In the genomic region with DNA sequence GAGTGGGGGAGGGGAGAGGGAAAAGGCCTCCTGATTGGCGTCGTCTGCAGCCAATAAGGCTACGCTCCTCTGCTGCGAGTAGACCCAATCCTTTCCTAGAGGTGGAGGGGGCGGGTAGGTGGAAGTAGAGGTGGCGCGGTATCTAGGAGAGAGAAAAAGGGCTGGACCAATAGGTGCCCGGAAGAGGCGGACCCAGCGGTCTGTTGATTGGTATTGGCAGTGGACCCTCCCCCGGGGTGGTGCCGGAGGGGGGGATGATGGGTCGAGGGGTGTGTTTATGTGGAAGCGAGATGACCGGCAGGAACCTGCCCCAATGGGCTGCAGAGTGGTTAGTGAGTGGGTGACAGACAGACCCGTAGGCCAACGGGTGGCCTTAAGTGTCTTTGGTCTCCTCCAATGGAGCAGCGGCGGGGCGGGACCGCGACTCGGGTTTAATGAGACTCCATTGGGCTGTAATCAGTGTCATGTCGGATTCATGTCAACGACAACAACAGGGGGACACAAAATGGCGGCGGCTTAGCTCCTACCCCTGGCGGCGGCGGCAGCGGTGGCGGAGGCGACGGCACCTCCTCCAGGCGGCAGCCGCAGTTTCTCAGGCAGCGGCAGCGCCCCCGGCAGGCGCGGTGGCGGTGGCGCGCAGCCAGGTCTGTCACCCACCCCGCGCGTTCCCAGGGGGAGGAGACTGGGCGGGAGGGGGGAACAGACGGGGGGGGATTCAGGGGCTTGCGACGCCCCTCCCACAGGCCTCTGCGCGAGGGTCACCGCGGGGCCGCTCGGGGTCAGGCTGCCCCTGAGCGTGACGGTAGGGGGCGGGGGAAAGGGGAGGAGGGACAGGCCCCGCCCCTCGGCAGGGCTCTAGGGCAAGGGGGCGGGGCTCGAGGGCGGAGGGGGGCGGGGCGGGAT, we compare ENCODE assay signal across 8 cellular contexts. TPM values are rescaled to one million over a fixed set of nuclear protein-coding genes. Genes with fewer than 3 reads are reported as not detected.
DNase-seq lines count a peak whose midpoint lies in the region; ATAC-seq and TF ChIP-seq lines count a peak whose summit lies in the region.

A gene (plus strand): TSS at position 459 of the 903 bp plus-strand sequence. CDS start 16,258 bp downstream, outside the sequence.

- no peaks in the 10 kb centered on the region for H3K27me3 ChIP-seq in mononuclear cell (ENCODE audit: insufficient read depth, low read length)

- peaks cover 19 to 26% (median 26%) of the 10 kb centered on the region in 3 donors for H3K4me1 Mint-ChIP-seq in IgD-negative memory B cell

- peaks cover 39% of the 10 kb centered on the region for H3K4me1 ChIP-seq in mononuclear cell (ENCODE audit: insufficient read depth, low read length)

- peaks cover 1% of the 10 kb centered on the region for H3K36me3 Mint-ChIP-seq in IgD-negative memory B cell

- DNase-seq in DMS153 treated with DMSO at 0.1 percent for 48 hours (lab: John Stamatoyannopoulos, UW; ENCODE audit: unreplicated experiment) (peak; percentile 99), OCI-M2 (lab: John Stamatoyannopoulos, UW; ENCODE audit: unreplicated experiment) (peak; percentile 99), activated T-cell treated with anti-CD3 and anti-CD28 coated beads for 4 hours (peak; percentile 100), epithelial cell of esophagus (ENCODE audit: low read depth) (peak; percentile 100)
- DNase-seq in stimulated activated CD8-positive, alpha-beta memory T cell treated with anti-CD3 and anti-CD28 coated beads, Interleukin-4, amount 100 ng/mL, for 1 hour (ENCODE audit: low read depth in 2 of 2, low spot score in 1 of 2) = peak; percentile 98 to 99

- peak within 1 kb of the TSS; percentile 92 to 99 (median 96) for H3K27ac Mint-ChIP-seq in IgD-negative memory B cell

- no peaks in the 10 kb centered on the region for H3K27me3 Mint-ChIP-seq in IgD-negative memory B cell

- H3K4me3 Mint-ChIP-seq in IgD-negative memory B cell = peak within 1 kb of the TSS; percentile 89 to 98 (median 95)

- peak within 1 kb of the TSS; percentile 77 for H3K4me3 ChIP-seq in epithelial cell of esophagus (ENCODE audit: low read length)
- peak within 1 kb of the TSS; percentile 77 for H3K4me3 ChIP-seq in mononuclear cell (ENCODE audit: low read length)

- peak; percentile 86 for ATAC-seq in GM21529 (IDR thresholded peaks at IDR 0.05; ENCODE audit: unreplicated experiment)

- no peaks in the 10 kb centered on the region for H3K9me3 ChIP-seq in mononuclear cell (ENCODE audit: low read depth, low read length)

- TF ChIP-seq CTCF in epithelial cell of esophagus (IDR thresholded peaks at IDR 0.05; ENCODE audit: insufficient read depth, low read depth, low read length, missing control alignments) = peak; percentile 9

- H3K9me3 Mint-ChIP-seq in IgD-negative memory B cell = no peaks in the 10 kb centered on the region

RNA-seq across cellular contexts. Expression of the gene that starts here (rescaled TPM):
- 27.1 TPM for polyA plus RNA-seq in IgD-negative memory B cell
- total RNA-seq in mononuclear cell = 86.4 TPM

Comparison
In these comparisons a context has a peak if more than half of its experiments do, and no peak if none do; other contexts are left out.
1. Peak in every context shown above with its lines: DNase-seq, ATAC-seq and H3K4me3 ChIP-seq.